Comparison of ENCODE assay signal across 8 cellular contexts in genomic region chr4:170138580-170139194, GRCh38. TPM values are rescaled to one million over a fixed set of nuclear protein-coding genes. Genes with fewer than 3 reads are reported as not detected.
DNase-seq lines count a peak whose midpoint lies in the region; ATAC-seq, FAIRE-seq and TF ChIP-seq lines count a peak whose summit lies in the region.

No MANE protein-coding gene starts in this region.

- TF ChIP-seq CTCF in AG09319 (IDR thresholded peaks at IDR 0.05; ENCODE audit: low read depth, low read length) (peak; percentile 88), WI38 (IDR thresholded peaks at IDR 0.05; ENCODE audit: low read depth, low read length) (peak; percentile 67), bronchial epithelial cell (IDR thresholded peaks at IDR 0.05; ENCODE audit: insufficient read depth, low read length, severe bottlenecking) (peak; percentile 86), kidney epithelial cell (IDR thresholded peaks at IDR 0.05; ENCODE audit: insufficient read depth, low read length, poor library complexity, severe bottlenecking) (peak; percentile 80)

- no peak overlapping the region for H3K4me3 ChIP-seq in WI38 (ENCODE audit: low read depth, low read length)
- H3K4me3 ChIP-seq in bronchial epithelial cell (ENCODE audit: low read depth, low read length), result no peak overlapping the region
- H3K4me3 ChIP-seq in kidney epithelial cell (ENCODE audit: low read depth, low read length), result no peak overlapping the region

- ATAC-seq in GM18873 (IDR thresholded peaks at IDR 0.05; ENCODE audit: low FRiP score, unreplicated experiment) (peak; percentile 93), HG03108 (IDR thresholded peaks at IDR 0.05; ENCODE audit: unreplicated experiment) (peak; percentile 84)

- peak; percentile 66 for FAIRE-seq in bronchial epithelial cell (lab: Jason Lieb, UNC)

- H3K36me3 ChIP-seq in bronchial epithelial cell (ENCODE audit: control insufficient read depth, insufficient read depth, low read length) (no peaks in the 10 kb centered on the region), kidney epithelial cell (ENCODE audit: control insufficient read depth, insufficient read depth, low read length) (no peaks in the 10 kb centered on the region)

- DNase-seq in AG09319 (ENCODE audit: extremely low read depth, low read depth) (peak; percentile 45), NCI-H2196 treated with DMSO at 0.1 percent for 48 hours (lab: John Stamatoyannopoulos, UW; ENCODE audit: unreplicated experiment) (peak; percentile 0), bronchial epithelial cell (ENCODE audit: low read depth) (peak; percentile 62), kidney epithelial cell (ENCODE audit: low read depth) (peak; percentile 21)
- peak; percentile 75 to 81 for DNase-seq in stimulated activated CD4-positive, alpha-beta T cell treated with anti-CD3 and anti-CD28 coated beads, Interleukin-2, amount 100 ng/mL, for 24 hours

- H3K27me3 ChIP-seq in bronchial epithelial cell (ENCODE audit: control insufficient read depth, insufficient read depth, low read length) (no peaks in the 10 kb centered on the region), kidney epithelial cell (ENCODE audit: control insufficient read depth, insufficient read depth, low read length) (no peaks in the 10 kb centered on the region)

RNA-seq across cellular contexts. Expression of gene AADAT, which starts 48.9 kb away (rescaled TPM):
- 0.64 and 1.1 TPM in 2 replicates for total RNA-seq in bronchial epithelial cell
- total RNA-seq in kidney epithelial cell, result 12.5 and 13.7 TPM in 2 replicates

Comparison
In these comparisons a context has a peak if more than half of its experiments do, and no peak if none do; other contexts are left out.
1. DNase-seq: peak in every context shown above with its lines; median percentile 78 in stimulated activated CD4-positive, alpha-beta T cell treated with anti-CD3 and anti-CD28 coated beads, Interleukin-2, amount 100 ng/mL, for 24 hours; 62 in bronchial epithelial cell; 45 in AG09319; 21 in kidney epithelial cell; 0 in NCI-H2196 treated with DMSO at 0.1 percent for 48 hours.